Comparison of ENCODE assay signal across 14 cellular contexts in the genomic region with DNA sequence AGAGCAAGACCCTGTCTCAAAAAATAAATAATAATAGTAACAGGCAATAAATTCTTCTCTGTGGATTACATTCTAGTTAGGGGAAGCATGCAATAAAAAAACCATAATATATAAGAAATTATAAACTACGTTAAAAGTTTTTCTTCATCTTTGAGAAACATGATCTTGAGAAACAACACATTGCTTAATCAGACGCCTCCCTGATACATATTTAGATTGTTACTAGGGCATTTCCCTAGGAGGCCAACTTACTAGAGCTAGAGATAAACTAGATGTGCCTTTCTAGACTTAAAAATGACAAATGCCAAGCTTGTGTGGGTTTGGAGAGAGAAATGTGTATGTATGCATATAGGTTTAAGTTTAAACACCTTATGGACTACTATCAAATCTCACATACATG.
"Had no signal": no experiment of that assay in that cellular context is flagged by ENCODE, and none has a peak within 500 bp of the region (broad histone marks: within the 10 kb centered on the region; RNA-seq: fewer than 3 reads in every experiment).

No MANE protein-coding gene starts in this region.

- H3K9me3 ChIP-seq: body of pancreas, prostate gland, right lobe of liver, suprapubic skin, upper lobe of left lung had no signal

- H3K36me3 ChIP-seq: prostate gland, right lobe of liver, suprapubic skin, upper lobe of left lung had no signal

- H3K27me3 ChIP-seq: body of pancreas, foreskin keratinocyte, right lobe of liver, suprapubic skin, upper lobe of left lung had no signal

- DNase-seq: activated naive CD4-positive, alpha-beta T cell treated with anti-CD3 and anti-CD28 coated beads, Interleukin-2, amount 50 U/mL, for 16 hours; amniotic stem cell; body of pancreas; foreskin keratinocyte; immature natural killer cell; left colon; natural killer cell; nucleus accumbens; right lobe of liver; stimulated activated CD4-positive, alpha-beta T cell treated with anti-CD3 and anti-CD28 coated beads, Interleukin-12 subunit alpha, Interleukin-12 subunit beta, amount 100 ng/mL, for 4 hours; stimulated activated naive CD8-positive, alpha-beta T cell treated with anti-CD3 and anti-CD28 coated beads, Interleukin-15, Interleukin-2, amounts not matched to agents 100 U/mL and 50 U/mL, for 24 hours; upper lobe of left lung had no signal

- H3K27ac ChIP-seq: body of pancreas, foreskin keratinocyte, prostate gland, right lobe of liver, suprapubic skin, upper lobe of left lung had no signal

- H3K4me1 ChIP-seq: foreskin keratinocyte, prostate gland had no signal

- H3K4me3 ChIP-seq: body of pancreas, prostate gland, right lobe of liver, suprapubic skin, upper lobe of left lung had no signal
